2 cellular contexts compared by ENCODE assay signal in genomic region chrX:367866-368265, GRCh38.
TF ChIP-seq lines count a peak whose summit lies in the region.

No MANE protein-coding gene starts in this region.

TF ChIP-seq in GM23338, 12 proteins besides CTCF, POLR2A, EP300 and RAD21:
- TF ChIP-seq ZNF331 (CRISPR knock-in tag; IDR thresholded peaks at IDR 0.05; ENCODE audit: low read depth), result no peak

TF ChIP-seq in GM12891, 5 proteins besides CTCF, POLR2A, EP300 and RAD21:
- TF ChIP-seq PAX5 (IDR thresholded peaks at IDR 0.05; ENCODE audit: insufficient read depth, low read length, severe bottlenecking), result no peak
- no peak for TF ChIP-seq SPI1 (IDR thresholded peaks at IDR 0.05; ENCODE audit: low read depth, low read length)
- no peak for TF ChIP-seq POU2F2 (IDR thresholded peaks at IDR 0.05; ENCODE audit: low read depth, low read length)
- no peak for TF ChIP-seq TAF1 (IDR thresholded peaks at IDR 0.05; ENCODE audit: low read depth, low read length)
- TF ChIP-seq POLR2AphosphoS5 (IDR thresholded peaks at IDR 0.05; ENCODE audit: low read depth, low read length), result no peak
TF ChIP-seq in GM12891: peak in this region for 0.
